Comparison of ENCODE assay signal across 16 cellular contexts in the genomic region with DNA sequence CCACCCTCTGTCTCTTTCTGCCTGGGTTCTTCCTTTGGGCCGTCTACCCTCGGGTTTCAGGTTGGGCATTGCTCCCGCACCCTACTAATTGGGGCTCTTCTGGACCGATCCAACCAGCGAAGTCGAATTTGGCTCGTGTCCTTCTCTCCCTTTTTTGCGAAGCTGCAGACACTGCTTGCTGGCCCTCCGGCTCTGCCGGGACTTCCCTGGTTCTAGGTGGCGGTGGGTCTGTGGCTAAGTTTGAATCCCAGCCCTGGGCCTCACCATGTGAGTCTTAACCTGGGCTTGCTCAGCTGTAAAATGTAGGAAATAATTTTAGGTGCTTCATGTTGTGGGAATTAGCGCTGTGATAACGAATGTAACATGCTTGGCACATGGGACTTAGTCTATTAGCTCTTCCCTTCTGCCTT. TPM values are rescaled to one million over a fixed set of nuclear protein-coding genes. Genes with fewer than 3 reads are reported as not detected.
DNase-seq lines count a peak whose midpoint lies in the region; ATAC-seq, FAIRE-seq and TF ChIP-seq lines count a peak whose summit lies in the region.
"Had no signal": no experiment of that assay in that cellular context is flagged by ENCODE, and none has a peak within 500 bp of the region (broad histone marks: within the 10 kb centered on the region; RNA-seq: fewer than 3 reads in every experiment).

No MANE protein-coding gene starts in this region.

- H3K36me3 ChIP-seq in ascending aorta (no peaks in the 10 kb centered on the region), iPS-20b (ENCODE audit: insufficient read depth, low read depth, low read length) (no peaks in the 10 kb centered on the region), thoracic aorta (no peaks in the 10 kb centered on the region)

- TF ChIP-seq CTCF in ascending aorta (IDR thresholded peaks at IDR 0.05) (no peak), thoracic aorta (IDR thresholded peaks at IDR 0.05) (no peak)

- H3K9ac ChIP-seq in iPS-20b (ENCODE audit: low read depth, low read length), result peak overlapping the region; percentile 16; the same call in 1 of the 2 replicates

- DNase-seq in GM12891 (ENCODE audit: insufficient read length, low spot score), result no peak
- DNase-seq in ascending aorta (ENCODE audit: low spot score in 2 of 2), result no peak
- no peak for DNase-seq in thoracic aorta (ENCODE audit: low spot score)
- no peak for DNase-seq in left colon
- DNase-seq in stimulated activated CD8-positive, alpha-beta memory T cell treated with anti-CD3 and anti-CD28 coated beads, Interleukin-4, amount 100 ng/mL, for 48 hours, result no peak
- DNase-seq: activated CD4-positive, alpha-beta T cell treated with anti-CD3 and anti-CD28 coated beads, Interleukin-2, amount 10 ng/mL, durations not matched to agents 7 days and 5 days; NCI-H345; PC-3 had no signal

- ATAC-seq in thoracic aorta (ENCODE audit: insufficient number of reproducible peaks, low FRiP score, low read depth), result no peak
- no peak for ATAC-seq in HG02623 (IDR thresholded peaks at IDR 0.05; ENCODE audit: unreplicated experiment)
- ATAC-seq in left colon, result no peak
- no peak for ATAC-seq in GM21529 (IDR thresholded peaks at IDR 0.05; ENCODE audit: unreplicated experiment)

- H3K4me1 ChIP-seq in ascending aorta, result peaks cover 7 to 18% of the 10 kb centered on the region in 2 donors
- H3K4me1 ChIP-seq in iPS-20b (ENCODE audit: insufficient read depth, low read length), result peaks cover 24% of the 10 kb centered on the region; the same call in 1 of the 2 replicates
- H3K4me1 ChIP-seq in thoracic aorta (ENCODE audit: control insufficient read depth in 1 of 2, low read depth in 2 of 2), result peaks cover 15 to 19% of the 10 kb centered on the region in 2 donors
- H3K4me1 ChIP-seq: Caco-2 had no signal

- H3K9me3 ChIP-seq in ascending aorta, result no peaks in the 10 kb centered on the region
- H3K9me3 ChIP-seq in iPS-20b (ENCODE audit: insufficient read depth, low read depth, low read length), result no peaks in the 10 kb centered on the region
- no peaks in the 10 kb centered on the region for H3K9me3 ChIP-seq in thoracic aorta
- H3K9me3 ChIP-seq: Caco-2, mucosa of descending colon had no signal

- FAIRE-seq in GM12891 (lab: Jason Lieb, UNC), result peak; percentile 60

- no peak overlapping the region for H3K27ac ChIP-seq in ascending aorta
- H3K27ac ChIP-seq in iPS-20b (ENCODE audit: low read length), result no peak overlapping the region
- H3K27ac ChIP-seq in thoracic aorta, result no peak overlapping the region
- H3K27ac ChIP-seq: epithelial cell of prostate had no signal

- intact Hi-C loops in ascending aorta (cut with DNase I), result no loop called here
- intact Hi-C loops in left colon (cut with DNase I, micrococcal nuclease), result no loop called here

- H3K4me3 ChIP-seq in ascending aorta, result peak overlapping the region; percentile 59 to 60
- peak overlapping the region; percentile 71 for H3K4me3 ChIP-seq in iPS-20b (ENCODE audit: low read length)
- H3K4me3 ChIP-seq in thoracic aorta, result peak overlapping the region; percentile 75
- H3K4me3 ChIP-seq: mucosa of descending colon had no signal

- H3K27me3 ChIP-seq in ascending aorta (peaks cover 4% of the 10 kb centered on the region), iPS-20b (ENCODE audit: insufficient read depth, low read length) (peaks cover 98% of the 10 kb centered on the region), thoracic aorta (replicated peaks; ENCODE audit: insufficient read depth) (peaks cover 8% of the 10 kb centered on the region)

- no peak for TF ChIP-seq POLR2A in GM12891 (IDR thresholded peaks at IDR 0.05; ENCODE audit: low read depth, low read length)

TF ChIP-seq in GM12891, 5 proteins besides CTCF, POLR2A, EP300 and RAD21:
- no peak for TF ChIP-seq PAX5 (IDR thresholded peaks at IDR 0.05; ENCODE audit: insufficient read depth, low read length, severe bottlenecking)
- no peak for TF ChIP-seq POU2F2 (IDR thresholded peaks at IDR 0.05; ENCODE audit: low read depth, low read length)
- TF ChIP-seq TAF1 (IDR thresholded peaks at IDR 0.05; ENCODE audit: low read depth, low read length), result no peak
- TF ChIP-seq SPI1 (IDR thresholded peaks at IDR 0.05; ENCODE audit: low read depth, low read length), result no peak
- no peak for TF ChIP-seq POLR2AphosphoS5 (IDR thresholded peaks at IDR 0.05; ENCODE audit: low read depth, low read length)

RNA-seq across cellular contexts. Expression of gene CISTR, which starts 0.4 kb away (rescaled TPM):
- not detected for polyA plus RNA-seq in GM12891 (2012; ENCODE audit: low read depth, missing spikeins)
- total RNA-seq in ascending aorta (not detected), thoracic aorta (not detected), left colon (not detected)
- total RNA-seq: activated CD4-positive, alpha-beta T cell treated with anti-CD3 and anti-CD28 coated beads, Interleukin-2, amount 10 ng/mL, durations not matched to agents 7 days and 5 days; activated T-helper 2 cell treated with anti-CD3 and anti-CD28 coated beads, Interferon-gamma antibody, Interleukin-2, Interleukin-4, amounts not matched to agents 10 μg/mL and 5 μg/mL and 100 μg/mL, durations not matched to agents 14 hours and 24 hours and 36 hours; Caco-2; mucosa of descending colon; PC-3; renal cortical epithelial cell had no signal

RNA-seq across cellular contexts. Expression of gene CALCOCO1, which starts 24.9 kb away (rescaled TPM):
- polyA plus RNA-seq in GM12891 (2012; ENCODE audit: low read depth, missing spikeins), result 28.4 TPM
- 258 TPM for total RNA-seq in ascending aorta
- 100 to 1,000 TPM; 272 to 336 TPM for total RNA-seq in thoracic aorta
- 10 to 100 TPM; 65.0 to 91.0 TPM for total RNA-seq in left colon
